10 cellular contexts compared by ENCODE assay signal in genomic region chr5:1497795-1498622, GRCh38. TPM values are rescaled to one million over a fixed set of nuclear protein-coding genes. Genes with fewer than 3 reads are reported as not detected.
DNase-seq lines count a peak whose midpoint lies in the region; ATAC-seq and TF ChIP-seq lines count a peak whose summit lies in the region.
"Had no signal": no experiment of that assay in that cellular context is flagged by ENCODE, and none has a peak within 500 bp of the region (broad histone marks: within the 10 kb centered on the region; RNA-seq: fewer than 3 reads in every experiment).

No MANE protein-coding gene starts in this region.

- no peak overlapping the region for H3K27ac ChIP-seq in naive thymus-derived CD4-positive, alpha-beta T cell (ENCODE audit: low read depth, low read length)
- H3K27ac ChIP-seq: SJCRH30 had no signal

- H3K27ac Mint-ChIP-seq in IgD-negative memory B cell (peak overlapping the region; percentile 99 to 100 (median 100)), HFFc6 (no peak overlapping the region)
- peak overlapping the region in 1 of 9 donors; percentile 49 for H3K27ac Mint-ChIP-seq in naive thymus-derived CD4-positive, alpha-beta T cell

- H3K27me3 Mint-ChIP-seq in IgD-negative memory B cell (no peaks in the 10 kb centered on the region), HFFc6 (ENCODE audit: insufficient read depth) (no peaks in the 10 kb centered on the region; the same call in 1 of the 2 replicates)
- no peaks in the 10 kb centered on the region for H3K27me3 Mint-ChIP-seq in naive thymus-derived CD4-positive, alpha-beta T cell
- no peaks in the 10 kb centered on the region for H3K27me3 Mint-ChIP-seq in activated T-cell treated with anti-CD3 and anti-CD28 coated beads, Interleukin-2, amount 50 U/mL, for 4 hours (ENCODE audit: low read depth)

- peaks cover 0 to 33% (median 0%) of the 10 kb centered on the region in 3 experiments for H3K36me3 ChIP-seq in naive thymus-derived CD4-positive, alpha-beta T cell (ENCODE audit: control insufficient read depth in 2 of 3, insufficient read depth in 3 of 3, low read length in 3 of 3)
- H3K36me3 ChIP-seq: SJCRH30 had no signal

- H3K36me3 Mint-ChIP-seq in IgD-negative memory B cell (peaks cover 10% of the 10 kb centered on the region), HFFc6 (ENCODE audit: low read depth) (peaks cover 5% of the 10 kb centered on the region; the same call in 1 of the 2 replicates)
- H3K36me3 Mint-ChIP-seq in naive thymus-derived CD4-positive, alpha-beta T cell, result peaks cover 0 to 19% (median 0%) of the 10 kb centered on the region in 5 donors
- peaks cover 25% of the 10 kb centered on the region for H3K36me3 Mint-ChIP-seq in activated T-cell treated with anti-CD3 and anti-CD28 coated beads, Interleukin-2, amount 50 U/mL, for 4 hours (ENCODE audit: insufficient read depth)

- TF ChIP-seq CTCF in HFFc6 (IDR thresholded peaks at IDR 0.05), result no peak

- intact Hi-C loops in naive thymus-derived CD4-positive, alpha-beta T cell (cut with micrococcal nuclease), result no loop called here

- CTCF ChIA-PET in naive thymus-derived CD4-positive, alpha-beta T cell (lab: Charles Lee), result no interaction called here

- H3K4me3 ChIP-seq in naive thymus-derived CD4-positive, alpha-beta T cell (ENCODE audit: low read length), result no peak overlapping the region
- H3K4me3 ChIP-seq: K562, SJCRH30 had no signal

- ATAC-seq in GM18508 (IDR thresholded peaks at IDR 0.05; ENCODE audit: insufficient read depth, unreplicated experiment) (peak; percentile 1), GM21825 (IDR thresholded peaks at IDR 0.05; ENCODE audit: unreplicated experiment) (peak; percentile 15)
- ATAC-seq in naive thymus-derived CD4-positive, alpha-beta T cell, result no peak
- no peak for ATAC-seq in activated T-cell treated with anti-CD3 and anti-CD28 coated beads, Interleukin-2, amount 50 U/mL, for 4 hours
- ATAC-seq: K562 had no signal

- H3K9me3 Mint-ChIP-seq in IgD-negative memory B cell (no peaks in the 10 kb centered on the region), HFFc6 (no peaks in the 10 kb centered on the region)
- no peaks in the 10 kb centered on the region for H3K9me3 Mint-ChIP-seq in naive thymus-derived CD4-positive, alpha-beta T cell
- no peaks in the 10 kb centered on the region for H3K9me3 Mint-ChIP-seq in activated T-cell treated with anti-CD3 and anti-CD28 coated beads, Interleukin-2, amount 50 U/mL, for 4 hours

- peaks cover 0 to 25% of the 10 kb centered on the region in 2 donors for H3K4me1 ChIP-seq in naive thymus-derived CD4-positive, alpha-beta T cell (ENCODE audit: control insufficient read depth in 2 of 2, insufficient read depth in 2 of 2, low read length in 2 of 2)
- H3K4me1 ChIP-seq: SJCRH30 had no signal

- H3K4me1 Mint-ChIP-seq in IgD-negative memory B cell, result peaks cover 54 to 74% (median 73%) of the 10 kb centered on the region in 3 donors
- no peaks in the 10 kb centered on the region; the same call in 1 of the 2 replicates for H3K4me1 Mint-ChIP-seq in HFFc6 (ENCODE audit: low read depth)
- peaks cover 15 to 56% (median 22%) of the 10 kb centered on the region in 7 donors for H3K4me1 Mint-ChIP-seq in naive thymus-derived CD4-positive, alpha-beta T cell
- H3K4me1 Mint-ChIP-seq in activated T-cell treated with anti-CD3 and anti-CD28 coated beads, Interleukin-2, amount 50 U/mL, for 4 hours (ENCODE audit: low read depth), result peaks cover 35% of the 10 kb centered on the region

- peak overlapping the region; percentile 32 to 94 (median 64) for H3K4me3 Mint-ChIP-seq in IgD-negative memory B cell
- no peak overlapping the region for H3K4me3 Mint-ChIP-seq in HFFc6
- H3K4me3 Mint-ChIP-seq in naive thymus-derived CD4-positive, alpha-beta T cell, result no peak overlapping the region
- H3K4me3 Mint-ChIP-seq in activated T-cell treated with anti-CD3 and anti-CD28 coated beads, Interleukin-2, amount 50 U/mL, for 4 hours, result no peak overlapping the region

- DNase-seq in middle frontal gyrus (ENCODE audit: extremely low spot score, low spot score), result peak; percentile 12
- DNase-seq in HFFc6, result no peak
- DNase-seq in NCI-H1694 treated with DMSO at 0.1 percent for 48 hours (lab: John Stamatoyannopoulos, UW), result no peak
- DNase-seq in naive thymus-derived CD4-positive, alpha-beta T cell, result no peak
- no peak for DNase-seq in activated T-cell treated with anti-CD3 and anti-CD28 coated beads, Interleukin-2, amount 50 U/mL, for 4 hours
- DNase-seq: SJCRH30 had no signal

- H3K27me3 ChIP-seq in naive thymus-derived CD4-positive, alpha-beta T cell (ENCODE audit: control insufficient read depth in 2 of 2, insufficient read depth in 2 of 2, low read length in 2 of 2), result no peaks in the 10 kb centered on the region
- H3K27me3 ChIP-seq: SJCRH30 had no signal

- H3K9me3 ChIP-seq in naive thymus-derived CD4-positive, alpha-beta T cell (ENCODE audit: control insufficient read depth in 2 of 3, low read length in 3 of 3), result no peaks in the 10 kb centered on the region
- H3K9me3 ChIP-seq: SJCRH30 had no signal

- POLR2A ChIA-PET in naive thymus-derived CD4-positive, alpha-beta T cell (lab: Charles Lee), result no interaction called here

RNA-seq across cellular contexts. Expression of gene LPCAT1, which starts 25.8 kb away (rescaled TPM):
- 76.4 TPM for polyA plus RNA-seq in IgD-negative memory B cell
- total RNA-seq in HFFc6 (2021; fragmentation: NEBNext Ultra II Directional; extraction: Animal tissue kit (Norgen Biotek cat#: 25700)), result 10 to 100 TPM; 37.5 to 53.5 (median 44.1) TPM
- total RNA-seq in naive thymus-derived CD4-positive, alpha-beta T cell, result 10 to 100 TPM; 29.4 to 89.4 (median 49.7) TPM
- polyA plus RNA-seq in naive thymus-derived CD4-positive, alpha-beta T cell, result 10 to 100 TPM in 1 of 2 donors, 1 to 10 TPM in 1; 9.9 to 23.5 TPM
- total RNA-seq in activated T-cell treated with anti-CD3 and anti-CD28 coated beads, Interleukin-2, amount 50 U/mL, for 4 hours, result 10 to 100 TPM; 60.6 to 76.8 (median 65.7) TPM

RNA-seq across cellular contexts. Expression of gene SLC6A3, which starts 52.8 kb away (rescaled TPM):
- polyA plus RNA-seq in IgD-negative memory B cell, result not detected
- total RNA-seq in HFFc6 (2021; fragmentation: NEBNext Ultra II Directional; extraction: Animal tissue kit (Norgen Biotek cat#: 25700)), result not detected
- total RNA-seq in naive thymus-derived CD4-positive, alpha-beta T cell, result under 1 TPM in 1 of 5 experiments, not detected in 4; 0.07 TPM
- polyA plus RNA-seq in naive thymus-derived CD4-positive, alpha-beta T cell, result not detected
- total RNA-seq in activated T-cell treated with anti-CD3 and anti-CD28 coated beads, Interleukin-2, amount 50 U/mL, for 4 hours, result not detected
- total RNA-seq: K562 had no signal
- polyA plus RNA-seq: K562 had no signal

Comparison
In these comparisons a context has a peak if more than half of its experiments do, and no peak if none do; other contexts are left out.
1. ATAC-seq: peak in GM18508 (single experiment) and GM21825 (single experiment); none in naive thymus-derived CD4-positive, alpha-beta T cell (single experiment) and activated T-cell treated with anti-CD3 and anti-CD28 coated beads, Interleukin-2, amount 50 U/mL, for 4 hours (0 of 2).
2. H3K4me3 Mint-ChIP-seq: peak in IgD-negative memory B cell (4 of 4); none in HFFc6 (single experiment), naive thymus-derived CD4-positive, alpha-beta T cell (0 of 10) and activated T-cell treated with anti-CD3 and anti-CD28 coated beads, Interleukin-2, amount 50 U/mL, for 4 hours (single experiment).